ENCODE assay signal across 1 cellular context in genomic region chr4:54076673-54077072, GRCh38.
TF ChIP-seq lines count a peak whose summit lies in the region.

No MANE protein-coding gene starts in this region.

TF ChIP-seq in IMR-90, 13 proteins besides CTCF, POLR2A, EP300 and RAD21 (continued from another document):
- TF ChIP-seq ELK1 (IDR thresholded peaks at IDR 0.05; ENCODE audit: borderline replicate concordance, low read depth, low read length) (no peak), CEBPB (IDR thresholded peaks at IDR 0.05; ENCODE audit: low read depth, low read length) (no peak), MAFK (IDR thresholded peaks at IDR 0.05; ENCODE audit: low read depth, low read length) (no peak), RFX5 (IDR thresholded peaks at IDR 0.05; ENCODE audit: low read depth, low read length) (no peak), USF2 (IDR thresholded peaks at IDR 0.05; ENCODE audit: low read depth, low read length) (no peak), CHD1 (IDR thresholded peaks at IDR 0.05; ENCODE audit: low read depth, low read length) (no peak)
